1 cellular context compared by ENCODE assay signal in the genomic region with DNA sequence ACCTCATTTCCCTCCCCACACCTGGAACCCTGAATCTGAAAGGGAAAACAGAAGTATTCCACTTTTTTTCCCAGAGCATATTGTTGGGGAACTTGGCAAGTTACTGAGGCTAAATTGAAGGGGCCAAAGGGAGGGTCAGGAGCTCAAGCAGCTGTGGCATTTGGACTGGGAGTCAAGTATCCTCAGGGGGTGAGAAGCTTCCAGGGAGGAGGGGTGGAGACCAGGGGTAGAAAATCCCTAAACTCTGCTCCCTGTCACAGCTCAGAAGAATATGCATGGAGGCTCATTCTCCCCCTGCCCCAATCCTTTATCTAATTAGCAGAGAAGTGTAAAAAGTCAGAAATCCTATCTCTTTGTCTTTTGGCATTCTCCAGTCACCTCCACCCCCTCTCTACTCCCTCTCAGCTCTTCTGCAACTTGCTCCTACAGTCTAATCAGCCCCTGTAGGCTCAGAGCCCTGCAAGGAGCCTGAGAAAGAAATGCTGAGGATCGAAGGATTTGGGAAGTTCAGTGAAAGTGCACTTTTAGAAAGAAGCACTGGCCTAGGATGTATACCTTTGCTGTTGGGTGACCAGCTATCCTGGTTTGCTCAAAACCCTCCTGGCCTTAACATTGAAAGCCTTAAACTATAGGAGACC.
TF ChIP-seq lines count a peak whose summit lies in the region.

No MANE protein-coding gene starts in this region.

TF ChIP-seq in WTC11, 78 proteins besides CTCF, POLR2A, EP300 and RAD21 (continued from another document):
- TF ChIP-seq ATF1 (CRISPR knock-in tag; IDR thresholded peaks at IDR 0.05) (no peak), ZNF317 (CRISPR knock-in tag; IDR thresholded peaks at IDR 0.05; ENCODE audit: borderline replicate concordance, low read depth) (no peak), TCF7 (CRISPR knock-in tag; IDR thresholded peaks at IDR 0.05; ENCODE audit: low read depth) (no peak), TP53 (CRISPR knock-in tag; IDR thresholded peaks at IDR 0.05) (no peak), FOXP1 (CRISPR knock-in tag; IDR thresholded peaks at IDR 0.05; ENCODE audit: borderline replicate concordance) (no peak), GABPB1 (CRISPR knock-in tag; IDR thresholded peaks at IDR 0.05) (no peak), PREB (CRISPR knock-in tag; IDR thresholded peaks at IDR 0.05; ENCODE audit: borderline replicate concordance) (no peak), MAX (CRISPR knock-in tag; IDR thresholded peaks at IDR 0.05) (no peak), EMX1 (CRISPR knock-in tag; IDR thresholded peaks at IDR 0.05) (no peak), MYBL2 (CRISPR knock-in tag; IDR thresholded peaks at IDR 0.05) (no peak)
- TF ChIP-seq, protein P1, sequence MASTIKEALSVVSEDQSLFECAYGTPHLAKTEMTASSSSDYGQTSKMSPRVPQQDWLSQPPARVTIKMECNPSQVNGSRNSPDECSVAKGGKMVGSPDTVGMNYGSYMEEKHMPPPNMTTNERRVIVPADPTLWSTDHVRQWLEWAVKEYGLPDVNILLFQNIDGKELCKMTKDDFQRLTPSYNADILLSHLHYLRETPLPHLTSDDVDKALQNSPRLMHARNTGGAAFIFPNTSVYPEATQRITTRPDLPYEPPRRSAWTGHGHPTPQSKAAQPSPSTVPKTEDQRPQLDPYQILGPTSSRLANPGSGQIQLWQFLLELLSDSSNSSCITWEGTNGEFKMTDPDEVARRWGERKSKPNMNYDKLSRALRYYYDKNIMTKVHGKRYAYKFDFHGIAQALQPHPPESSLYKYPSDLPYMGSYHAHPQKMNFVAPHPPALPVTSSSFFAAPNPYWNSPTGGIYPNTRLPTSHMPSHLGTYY (CRISPR knock-in tag; IDR thresholded peaks at IDR 0.05), result no peak
- TF ChIP-seq, protein P2, sequence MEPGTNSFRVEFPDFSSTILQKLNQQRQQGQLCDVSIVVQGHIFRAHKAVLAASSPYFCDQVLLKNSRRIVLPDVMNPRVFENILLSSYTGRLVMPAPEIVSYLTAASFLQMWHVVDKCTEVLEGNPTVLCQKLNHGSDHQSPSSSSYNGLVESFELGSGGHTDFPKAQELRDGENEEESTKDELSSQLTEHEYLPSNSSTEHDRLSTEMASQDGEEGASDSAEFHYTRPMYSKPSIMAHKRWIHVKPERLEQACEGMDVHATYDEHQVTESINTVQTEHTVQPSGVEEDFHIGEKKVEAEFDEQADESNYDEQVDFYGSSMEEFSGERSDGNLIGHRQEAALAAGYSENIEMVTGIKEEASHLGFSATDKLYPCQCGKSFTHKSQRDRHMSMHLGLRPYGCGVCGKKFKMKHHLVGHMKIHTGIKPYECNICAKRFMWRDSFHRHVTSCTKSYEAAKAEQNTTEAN (CRISPR knock-in tag; IDR thresholded peaks at IDR 0.05), result no peak
- TF ChIP-seq, protein P3, sequence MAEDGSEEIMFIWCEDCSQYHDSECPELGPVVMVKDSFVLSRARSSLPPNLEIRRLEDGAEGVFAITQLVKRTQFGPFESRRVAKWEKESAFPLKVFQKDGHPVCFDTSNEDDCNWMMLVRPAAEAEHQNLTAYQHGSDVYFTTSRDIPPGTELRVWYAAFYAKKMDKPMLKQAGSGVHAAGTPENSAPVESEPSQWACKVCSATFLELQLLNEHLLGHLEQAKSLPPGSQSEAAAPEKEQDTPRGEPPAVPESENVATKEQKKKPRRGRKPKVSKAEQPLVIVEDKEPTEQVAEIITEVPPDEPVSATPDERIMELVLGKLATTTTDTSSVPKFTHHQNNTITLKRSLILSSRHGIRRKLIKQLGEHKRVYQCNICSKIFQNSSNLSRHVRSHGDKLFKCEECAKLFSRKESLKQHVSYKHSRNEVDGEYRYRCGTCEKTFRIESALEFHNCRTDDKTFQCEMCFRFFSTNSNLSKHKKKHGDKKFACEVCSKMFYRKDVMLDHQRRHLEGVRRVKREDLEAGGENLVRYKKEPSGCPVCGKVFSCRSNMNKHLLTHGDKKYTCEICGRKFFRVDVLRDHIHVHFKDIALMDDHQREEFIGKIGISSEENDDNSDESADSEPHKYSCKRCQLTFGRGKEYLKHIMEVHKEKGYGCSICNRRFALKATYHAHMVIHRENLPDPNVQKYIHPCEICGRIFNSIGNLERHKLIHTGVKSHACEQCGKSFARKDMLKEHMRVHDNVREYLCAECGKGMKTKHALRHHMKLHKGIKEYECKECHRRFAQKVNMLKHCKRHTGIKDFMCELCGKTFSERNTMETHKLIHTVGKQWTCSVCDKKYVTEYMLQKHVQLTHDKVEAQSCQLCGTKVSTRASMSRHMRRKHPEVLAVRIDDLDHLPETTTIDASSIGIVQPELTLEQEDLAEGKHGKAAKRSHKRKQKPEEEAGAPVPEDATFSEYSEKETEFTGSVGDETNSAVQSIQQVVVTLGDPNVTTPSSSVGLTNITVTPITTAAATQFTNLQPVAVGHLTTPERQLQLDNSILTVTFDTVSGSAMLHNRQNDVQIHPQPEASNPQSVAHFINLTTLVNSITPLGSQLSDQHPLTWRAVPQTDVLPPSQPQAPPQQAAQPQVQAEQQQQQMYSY (CRISPR knock-in tag; IDR thresholded peaks at IDR 0.05), result no peak
